In genomic region chr1:155128755-155129473, GRCh38 we compare ENCODE assay signal across 8 cellular contexts. TPM values are rescaled to one million over a fixed set of nuclear protein-coding genes. Genes with fewer than 3 reads are reported as not detected.
A peak's percentile ranks its signal among the peaks of the same experiment; 100 is the strongest.
DNase-seq lines count a peak whose midpoint lies in the region; ATAC-seq and TF ChIP-seq lines count a peak whose summit lies in the region.

No MANE protein-coding gene starts in this region.

- peaks cover 2% of the 10 kb centered on the region for H3K36me3 Mint-ChIP-seq in neural progenitor cell

- peaks cover 53% of the 10 kb centered on the region for H3K4me1 Mint-ChIP-seq in neural progenitor cell

- TSS peak; percentile 76 for BruUV-seq in Panc1 (replicated peaks; lab: Mats Ljungman, UMichigan)

- H3F3A ChIP-seq in neural progenitor cell (ENCODE audit: low read depth): peaks cover 39% of the 10 kb centered on the region

- no peaks in the 10 kb centered on the region for H3K79me2 ChIP-seq in neural progenitor cell (ENCODE audit: low read depth)

- in situ Hi-C loops in Panc1 (cut with HindIII; ENCODE audit: low pct_unique_long_range_greater_than_20kb, low sequenced_read_pairs): no loop called here
- in situ Hi-C loops in GM13976 (cut with MboI; ENCODE audit: low sequenced_read_pairs, unreplicated experiment): no loop called here

- H3K4me3 ChIP-seq in Panc1 (ENCODE audit: low read depth in 2 of 2, low read length in 2 of 2): peak overlapping the region; percentile 64 to 65
- H3K4me3 ChIP-seq in esophagus squamous epithelium: peak overlapping the region; percentile 71 to 87 (median 75)
- peak overlapping the region; percentile 64 for H3K4me3 ChIP-seq in neural progenitor cell

- POLR2A ChIA-PET in Panc1 (lab: Charles Lee): interaction anchor here (0.6 kb wide), 1 partner anchor 34 kb away, joined by 3 read pairs; no protein-coding TSS in a partner anchor

- H3K27ac Mint-ChIP-seq in neural progenitor cell: no peak overlapping the region

- TF ChIP-seq POLR2A in esophagus squamous epithelium (IDR thresholded peaks at IDR 0.05): no peak

- DNase-seq in DMS 273 (lab: John Stamatoyannopoulos, UW; ENCODE audit: unreplicated experiment) (peak; percentile 58), Panc1 (ENCODE audit: low read depth, low spot score) (no peak), esophagus squamous epithelium (lab: John Stamatoyannopoulos, UW) (no peak), neural progenitor cell (ENCODE audit: low spot score) (no peak), GM13976 (ENCODE audit: low spot score) (no peak), GDM1 (lab: John Stamatoyannopoulos, UW) (no peak), AG08396 (ENCODE audit: low spot score) (no peak)

- H3K4me3 Mint-ChIP-seq in neural progenitor cell: peak overlapping the region; percentile 83

- H3K36me3 ChIP-seq in Panc1 (ENCODE audit: control insufficient read depth, insufficient read depth, low read length) (peaks cover 3% of the 10 kb centered on the region; the same call in 1 of the 2 replicates), esophagus squamous epithelium (peaks cover 18 to 34% (median 20%) of the 10 kb centered on the region in 3 donors), neural progenitor cell (no peaks in the 10 kb centered on the region)

- H3K9me3 ChIP-seq in Panc1 (ENCODE audit: control insufficient read depth, insufficient read depth, low read depth, low read length) (no peaks in the 10 kb centered on the region), esophagus squamous epithelium (no peaks in the 10 kb centered on the region), neural progenitor cell (ENCODE audit: low read depth) (no peaks in the 10 kb centered on the region)

- H3K4me2 ChIP-seq in neural progenitor cell: peak overlapping the region; percentile 95

- no peaks in the 10 kb centered on the region for H3K9me3 Mint-ChIP-seq in neural progenitor cell

- intact Hi-C loops in Panc1 (cut with micrococcal nuclease; ENCODE audit: unreplicated experiment) (loop anchor here (5.0 kb wide), 1 partner anchor 37 kb away; no protein-coding TSS in a partner anchor), esophagus squamous epithelium (cut with DNase I) (no loop called here)

- peak overlapping the region; percentile 92 for H3K27ac ChIP-seq in Panc1 (ENCODE audit: low read length)
- peak overlapping the region; percentile 93 to 100 (median 99) for H3K27ac ChIP-seq in esophagus squamous epithelium
- H3K27ac ChIP-seq in neural progenitor cell: no peak overlapping the region

- H2AFZ ChIP-seq in neural progenitor cell (replicated peaks): no peak overlapping the region

- CTCF ChIA-PET in Panc1 (lab: Charles Lee): interaction anchor here (0.5 to 0.7 kb wide), 5 partner anchors 9 to 65 kb away, joined by 3 to 17 read pairs (median 5); no protein-coding TSS in a partner anchor

- TF ChIP-seq CTCF in Panc1 (IDR thresholded peaks at IDR 0.05) (no peak), esophagus squamous epithelium (IDR thresholded peaks at IDR 0.05) (no peak), neural progenitor cell (IDR thresholded peaks at IDR 0.05) (no peak), GM13976 (IDR thresholded peaks at IDR 0.05; ENCODE audit: borderline replicate concordance, control extremely low read depth, extremely low read depth, insufficient read depth, missing control alignments) (no peak)

- WGBS in esophagus squamous epithelium, 2 donors: 5 to 10% methylated on average over 6 to 7 of the region's 14 CpGs

- peaks cover 52% of the 10 kb centered on the region for H3K27me3 Mint-ChIP-seq in neural progenitor cell (ENCODE audit: insufficient read depth, low read depth)

- no peak overlapping the region for H3K9ac ChIP-seq in neural progenitor cell

- ATAC-seq in Panc1 (peak; percentile 7), GM21423 (IDR thresholded peaks at IDR 0.05; ENCODE audit: unreplicated experiment) (no peak)

- H3K4me1 ChIP-seq in Panc1 (ENCODE audit: control insufficient read depth, insufficient read depth, low read length) (peaks cover 61% of the 10 kb centered on the region), esophagus squamous epithelium (peaks cover 31 to 100% (median 69%) of the 10 kb centered on the region in 3 donors), neural progenitor cell (peaks cover 59% of the 10 kb centered on the region)

- H4K20me1 ChIP-seq in neural progenitor cell (ENCODE audit: low read depth): peaks cover 13% of the 10 kb centered on the region

- H3K27me3 ChIP-seq in Panc1 (ENCODE audit: control insufficient read depth, insufficient read depth, low read length): no peaks in the 10 kb centered on the region
- peaks cover 0 to 26% (median 0%) of the 10 kb centered on the region in 4 donors for H3K27me3 ChIP-seq in esophagus squamous epithelium
- peaks cover 70% of the 10 kb centered on the region for H3K27me3 ChIP-seq in neural progenitor cell

RNA-seq across cellular contexts. Expression of gene EFNA1, which starts 1.2 kb away (rescaled TPM):
- 23.8 TPM for total RNA-seq in Panc1 (2021; ENCODE audit: unreplicated experiment)
- 37.9 TPM for polyA plus RNA-seq in Panc1 (2012; ENCODE audit: insufficient read length)
- 10 to 100 TPM; 30.2 to 42.9 (median 31.0) TPM for total RNA-seq in esophagus squamous epithelium
- total RNA-seq in neural progenitor cell (ENCODE audit: low replicate concordance): 0.34 and 0.65 TPM in 2 replicates

RNA-seq across cellular contexts. Expression of gene SLC50A1, which starts 6.7 kb away (rescaled TPM):
- total RNA-seq in Panc1 (2021; ENCODE audit: unreplicated experiment): 67.4 TPM
- polyA plus RNA-seq in Panc1 (2012; ENCODE audit: insufficient read length): 79.4 TPM
- 10 to 100 TPM; 21.4 to 27.2 (median 26.0) TPM for total RNA-seq in esophagus squamous epithelium
- 14.4 and 29.0 TPM in 2 replicates for total RNA-seq in neural progenitor cell (ENCODE audit: low replicate concordance)

RNA-seq across cellular contexts. Expression of gene DPM3, which starts 11.4 kb away (rescaled TPM):
- total RNA-seq in Panc1 (2021; ENCODE audit: unreplicated experiment) (66.0 TPM), esophagus squamous epithelium (10 to 100 TPM; 33.1 to 67.7 (median 45.4) TPM), neural progenitor cell (ENCODE audit: low replicate concordance) (16.8 and 133 TPM in 2 replicates)
- 89.1 TPM for polyA plus RNA-seq in Panc1 (2012; ENCODE audit: insufficient read length)

RNA-seq across cellular contexts. Expression of gene KRTCAP2, which starts 44.2 kb away (rescaled TPM):
- total RNA-seq in Panc1 (2021; ENCODE audit: unreplicated experiment) (155 TPM), esophagus squamous epithelium (100 to 1,000 TPM in 1 of 4 donors, 10 to 100 TPM in 3; 70.8 to 122 (median 73.8) TPM), neural progenitor cell (ENCODE audit: low replicate concordance) (37.8 and 100 TPM in 2 replicates)
- polyA plus RNA-seq in Panc1 (2012; ENCODE audit: insufficient read length): 207 TPM

RNA-seq across cellular contexts. Expression of gene TRIM46, which starts 44.7 kb away (rescaled TPM):
- total RNA-seq in Panc1 (2021; ENCODE audit: unreplicated experiment): 3.8 TPM
- polyA plus RNA-seq in Panc1 (2012; ENCODE audit: insufficient read length): 8.0 TPM
- total RNA-seq in esophagus squamous epithelium: under 1 TPM in 3 of 4 donors, not detected in 1; 0.30 to 0.53 (median 0.38) TPM
- 3.9 and 10.2 TPM in 2 replicates for total RNA-seq in neural progenitor cell (ENCODE audit: low replicate concordance)

Comparison
In these comparisons a context has a peak if more than half of its experiments do, and no peak if none do; other contexts are left out.
1. RNA of gene EFNA1, which starts 1.2 kb away (total RNA-seq): 30.2 to 42.9 TPM in esophagus squamous epithelium and 23.8 TPM in Panc1 (single experiment); 0.34 to 0.65 TPM in neural progenitor cell; every median in the first group is over 10 times any median in the second.
2. Peak in every context shown above with its lines, with median percentiles within 50 percentile points of each other: H3K4me3 ChIP-seq.